ENCODE assay signal across 8 cellular contexts in the genomic region with DNA sequence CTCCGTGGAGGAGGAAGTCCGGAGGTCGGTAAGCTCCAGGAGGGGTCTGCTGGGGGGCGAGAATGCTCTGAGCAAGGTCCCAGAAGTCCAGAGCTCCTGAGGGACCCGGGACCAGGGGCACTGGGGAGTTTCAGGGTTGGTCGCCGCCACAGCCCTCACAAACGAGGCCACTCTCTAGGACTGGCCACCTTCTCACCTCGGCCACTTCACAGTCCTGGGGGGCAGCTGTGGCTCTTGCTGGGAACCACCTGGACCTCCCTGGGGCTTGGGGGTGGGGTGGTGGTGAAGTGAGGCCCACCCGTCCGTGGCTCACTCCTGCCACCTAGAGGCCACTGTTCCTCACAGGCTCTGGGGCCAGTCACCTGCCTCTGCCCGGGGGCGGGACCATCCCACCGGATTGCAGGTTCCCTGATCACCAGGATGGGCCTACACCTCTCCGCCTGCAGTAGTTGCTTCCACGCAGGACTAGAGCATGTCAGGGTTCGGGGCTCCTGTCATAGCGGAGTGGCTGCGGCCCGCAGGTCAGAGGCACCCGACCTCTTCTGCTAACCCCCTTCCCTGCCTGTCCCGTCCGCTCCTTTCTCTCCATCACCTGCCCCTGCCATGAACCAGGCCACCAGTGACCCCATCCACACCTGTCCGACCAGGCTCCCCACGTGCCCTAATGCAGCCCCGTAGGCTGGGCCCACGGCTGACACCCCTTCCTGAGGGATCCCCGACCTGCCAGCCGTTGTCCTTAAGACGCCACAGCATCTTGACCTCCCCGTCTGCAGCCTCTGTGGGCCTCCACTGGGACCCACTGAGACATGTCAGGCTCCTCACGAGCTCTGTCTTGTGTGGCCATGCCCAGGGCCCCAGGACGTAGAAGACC. TPM values are rescaled to one million over a fixed set of nuclear protein-coding genes. Genes with fewer than 3 reads are reported as not detected.
DNase-seq lines count a peak whose midpoint lies in the region; ATAC-seq and TF ChIP-seq lines count a peak whose summit lies in the region.

No MANE protein-coding gene starts in this region.

- ATAC-seq in GM21529 (IDR thresholded peaks at IDR 0.05; ENCODE audit: unreplicated experiment): peak; percentile 46
- no peak for ATAC-seq in HG03457 (IDR thresholded peaks at IDR 0.05; ENCODE audit: unreplicated experiment)

- DNase-seq in Ammon's horn (ENCODE audit: low spot score): peak; percentile 68
- DNase-seq in NCI-H2196 treated with DMSO at 0.1 percent for 48 hours (lab: John Stamatoyannopoulos, UW; ENCODE audit: unreplicated experiment): peak; percentile 34
- DNase-seq in activated CD4-positive, alpha-beta T cell treated with anti-CD3 and anti-CD28 coated beads for 4 hours: peak; percentile 80 to 85
- DNase-seq in choroid plexus epithelial cell (ENCODE audit: low read depth): peak; percentile 67
- peak; percentile 73 to 93 for DNase-seq in lung microvascular endothelial cell (ENCODE audit: low read depth in 2 of 2)
- peak; percentile 67 to 69 for DNase-seq in stimulated activated CD8-positive, alpha-beta memory T cell treated with anti-CD3 and anti-CD28 coated beads, Interleukin-15, amount 100 ng/mL, for 48 hours (ENCODE audit: low read depth in 2 of 2)

- H3K4me3 ChIP-seq in choroid plexus epithelial cell (ENCODE audit: low read depth, low read length): no peak overlapping the region

- peak; percentile 86 for TF ChIP-seq CTCF in choroid plexus epithelial cell (conservative IDR thresholded peaks at IDR 0.05; ENCODE audit: low read depth, low read length)

RNA-seq across cellular contexts. Expression of a gene that starts 5.1 kb away (rescaled TPM):
- total RNA-seq in lung microvascular endothelial cell: 25.5 and 30.6 TPM in 2 replicates

RNA-seq across cellular contexts. Expression of a gene that starts 8.4 kb away (rescaled TPM):
- total RNA-seq in lung microvascular endothelial cell: 23.8 and 29.6 TPM in 2 replicates

RNA-seq across cellular contexts. Expression of a gene that starts 21.5 kb away (rescaled TPM):
- 12.6 and 18.7 TPM in 2 replicates for total RNA-seq in lung microvascular endothelial cell

RNA-seq across cellular contexts. Expression of a gene that starts 21.9 kb away (rescaled TPM):
- total RNA-seq in lung microvascular endothelial cell: 4.8 and 6.9 TPM in 2 replicates

RNA-seq across cellular contexts. Expression of a gene that starts 22.0 kb away (rescaled TPM):
- total RNA-seq in lung microvascular endothelial cell: 1.7 and 3.0 TPM in 2 replicates
